10 cellular contexts compared by ENCODE assay signal in the genomic region with DNA sequence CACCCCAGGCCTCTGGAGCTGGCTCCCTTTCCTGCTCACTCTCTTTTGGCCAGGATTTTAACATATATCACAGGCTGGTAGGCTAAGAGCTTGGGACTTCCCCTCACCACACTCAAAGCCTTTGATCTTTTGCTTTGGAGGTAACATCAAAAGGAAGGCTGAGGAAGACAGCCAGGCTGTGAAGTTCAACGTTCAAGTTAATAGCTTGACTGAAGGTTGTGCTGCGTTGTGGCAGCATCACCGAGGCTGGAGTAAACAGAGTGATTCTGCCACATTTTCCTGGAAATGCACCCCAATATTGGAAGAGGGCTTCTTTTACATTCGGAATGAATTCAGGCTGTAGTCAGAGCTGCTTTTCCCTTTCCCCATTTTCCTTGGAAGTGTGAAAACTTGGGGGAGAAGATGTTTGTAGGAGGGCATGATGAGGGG. TPM values are rescaled to one million over a fixed set of nuclear protein-coding genes. Genes with fewer than 3 reads are reported as not detected.
DNase-seq lines count a peak whose midpoint lies in the region; ATAC-seq and TF ChIP-seq lines count a peak whose summit lies in the region.
"Had no signal": no experiment of that assay in that cellular context is flagged by ENCODE, and none has a peak within 500 bp of the region (broad histone marks: within the 10 kb centered on the region; RNA-seq: fewer than 3 reads in every experiment).

No MANE protein-coding gene starts in this region.

- no peak overlapping the region for H3K27ac Mint-ChIP-seq in neural progenitor cell

- DNase-seq in activated effector memory CD4-positive, alpha-beta T cell treated with Interleukin-2 at 50 U/mL for 16 hours = peak; percentile 5
- DNase-seq in mesendoderm (peak; percentile 56), NCI-H1930 (lab: John Stamatoyannopoulos, UW) (no peak), neural progenitor cell (ENCODE audit: low spot score) (no peak)
- DNase-seq: NCI-H2029, RPMI8226 had no signal

- TF ChIP-seq CTCF in Loucy (conservative IDR thresholded peaks at IDR 0.05; ENCODE audit: low read length) (no peak), neural progenitor cell (IDR thresholded peaks at IDR 0.05) (no peak)

- peaks cover 0 to 36% (median 0%) of the 10 kb centered on the region in 11 experiments; a peak in 4 of 22 replicates for H3K27me3 ChIP-seq in BLaER1 treated with 17β-estradiol and CSF1 and Interleukin-3, amounts not matched to agents 10 nM and 100 nM
- H3K27me3 ChIP-seq in Loucy (ENCODE audit: insufficient read depth, low read length, poor library complexity, severe bottlenecking) (no peaks in the 10 kb centered on the region), mesendoderm (ENCODE audit: insufficient read depth, low read length, poor library complexity) (no peaks in the 10 kb centered on the region), neural progenitor cell (no peaks in the 10 kb centered on the region)

- no peak overlapping the region for H2AFZ ChIP-seq in Loucy (ENCODE audit: low read length)
- H2AFZ ChIP-seq in neural progenitor cell (replicated peaks) = no peak overlapping the region

- H3F3A ChIP-seq in Loucy (ENCODE audit: low read depth) (no peaks in the 10 kb centered on the region), neural progenitor cell (ENCODE audit: low read depth) (peaks cover 19% of the 10 kb centered on the region)

- H3K23ac ChIP-seq in mesendoderm (ENCODE audit: low read length) = no peak overlapping the region

- ATAC-seq in GM18520 (IDR thresholded peaks at IDR 0.05; ENCODE audit: unreplicated experiment) (no peak), GM21367 (IDR thresholded peaks at IDR 0.05; ENCODE audit: unreplicated experiment) (no peak)

- H3K36me3 ChIP-seq in BLaER1 treated with 17β-estradiol and CSF1 and Interleukin-3, amounts not matched to agents 10 nM and 100 nM = peaks cover 28 to 68% (median 51%) of the 10 kb centered on the region in 11 experiments; a peak in 21 of 22 replicates
- no peaks in the 10 kb centered on the region for H3K36me3 ChIP-seq in Loucy (ENCODE audit: insufficient read depth, low read length)
- H3K36me3 ChIP-seq in mesendoderm (ENCODE audit: control insufficient read depth, insufficient read depth, low read length) = no peaks in the 10 kb centered on the region
- no peaks in the 10 kb centered on the region for H3K36me3 ChIP-seq in neural progenitor cell

- H2BK5ac ChIP-seq in mesendoderm (ENCODE audit: low read length) = no peak overlapping the region

- peak overlapping the region in 1 of 10 experiments; percentile 17; a peak in 2 of 20 replicates for H3K4me3 ChIP-seq in BLaER1 treated with 17β-estradiol and CSF1 and Interleukin-3, amounts not matched to agents 10 nM and 100 nM
- peak overlapping the region; percentile 49 for H3K4me3 ChIP-seq in Loucy (ENCODE audit: low read length, poor library complexity, severe bottlenecking)
- no peak overlapping the region for H3K4me3 ChIP-seq in mesendoderm (ENCODE audit: low read length)
- H3K4me3 ChIP-seq in neural progenitor cell = no peak overlapping the region

- 0 out of 22 replicates have a peak overlapping the region, but pooled peaks of 1 of the 11 experiments have one; percentile 42 for H3K27ac ChIP-seq in BLaER1 treated with 17β-estradiol and CSF1 and Interleukin-3, amounts not matched to agents 10 nM and 100 nM
- no peak overlapping the region for H3K27ac ChIP-seq in mesendoderm (ENCODE audit: low read depth, low read length)
- H3K27ac ChIP-seq in neural progenitor cell = no peak overlapping the region

- no peak overlapping the region for H3K56ac ChIP-seq in mesendoderm (ENCODE audit: low read length)

- no peak overlapping the region for H2BK120ac ChIP-seq in mesendoderm (ENCODE audit: low read depth, low read length)

- peaks cover 50% of the 10 kb centered on the region for H3K36me3 Mint-ChIP-seq in neural progenitor cell

- peak overlapping the region in 3 of 11 experiments; percentile 36 to 44 (median 39); a peak in 3 of 22 replicates for H3K9ac ChIP-seq in BLaER1 treated with 17β-estradiol and CSF1 and Interleukin-3, amounts not matched to agents 10 nM and 100 nM
- H3K9ac ChIP-seq in Loucy (ENCODE audit: low read depth, low read length, poor library complexity, severe bottlenecking) (no peak overlapping the region), mesendoderm (ENCODE audit: low read length) (no peak overlapping the region), neural progenitor cell (no peak overlapping the region)

- peaks cover 33 to 67% (median 58%) of the 10 kb centered on the region in 10 experiments for H3K4me1 ChIP-seq in BLaER1 treated with 17β-estradiol and CSF1 and Interleukin-3, amounts not matched to agents 10 nM and 100 nM
- H3K4me1 ChIP-seq in Loucy (ENCODE audit: insufficient read depth, low read length, poor library complexity, severe bottlenecking) = peaks cover 21% of the 10 kb centered on the region
- peaks cover 14% of the 10 kb centered on the region for H3K4me1 ChIP-seq in mesendoderm (ENCODE audit: control insufficient read depth, low read depth, low read length)
- peaks cover 19% of the 10 kb centered on the region for H3K4me1 ChIP-seq in neural progenitor cell

- WGBS in mesendoderm (ENCODE audit: extremely low coverage, insufficient coverage, low lambda C conversion rate) = no CpG with 5 or more reads among the region's 4 CpGs

- no peak overlapping the region for H3K4me3 Mint-ChIP-seq in neural progenitor cell

- no peak overlapping the region for H2AK5ac ChIP-seq in mesendoderm (ENCODE audit: low read length)

- peaks cover 10% of the 10 kb centered on the region for H3K9me3 Mint-ChIP-seq in neural progenitor cell

- no peak overlapping the region for H3K4ac ChIP-seq in mesendoderm (ENCODE audit: low read depth, low read length)

- no peak overlapping the region for H3K18ac ChIP-seq in mesendoderm (ENCODE audit: low read length)

- peaks cover 0 to 27% (median 11%) of the 10 kb centered on the region in 11 experiments; a peak in 12 of 22 replicates for H3K9me3 ChIP-seq in BLaER1 treated with 17β-estradiol and CSF1 and Interleukin-3, amounts not matched to agents 10 nM and 100 nM (replicated peaks in 1 of 11)
- H3K9me3 ChIP-seq in Loucy (ENCODE audit: insufficient read depth, low read depth, low read length) = no peaks in the 10 kb centered on the region
- H3K9me3 ChIP-seq in neural progenitor cell (ENCODE audit: low read depth) = no peaks in the 10 kb centered on the region

- no peaks in the 10 kb centered on the region for H3K9me2 ChIP-seq in Loucy (replicated peaks; ENCODE audit: low read depth, low read length)

- H3K4me2 ChIP-seq in BLaER1 treated with 17β-estradiol and CSF1 and Interleukin-3, amounts not matched to agents 10 nM and 100 nM = peak overlapping the region; percentile 56 to 82 (median 76)
- H3K4me2 ChIP-seq in Loucy (ENCODE audit: low read depth, low read length, poor library complexity, severe bottlenecking) (peak overlapping the region; percentile 70), mesendoderm (ENCODE audit: low read length) (no peak overlapping the region), neural progenitor cell (no peak overlapping the region)

- H3K27me3 Mint-ChIP-seq in neural progenitor cell (ENCODE audit: insufficient read depth, low read depth) = peaks cover 4% of the 10 kb centered on the region

- no peak overlapping the region for H2BK15ac ChIP-seq in mesendoderm (replicated peaks; ENCODE audit: low read depth)

- H3K4me1 Mint-ChIP-seq in neural progenitor cell = peaks cover 40% of the 10 kb centered on the region

- no peak overlapping the region for H4K5ac ChIP-seq in mesendoderm (ENCODE audit: low read length)

- peaks cover 29% of the 10 kb centered on the region for H3K79me1 ChIP-seq in mesendoderm (ENCODE audit: low read length)

- H3K79me2 ChIP-seq in Loucy (ENCODE audit: insufficient read depth, low read length) (peaks cover 11% of the 10 kb centered on the region; the same call in 1 of the 2 replicates), mesendoderm (ENCODE audit: control insufficient read depth, insufficient read depth, low read length) (peaks cover 53% of the 10 kb centered on the region), neural progenitor cell (ENCODE audit: low read depth) (peaks cover 100% of the 10 kb centered on the region)

- peaks cover 84 to 100% (median 99%) of the 10 kb centered on the region in 11 experiments for H4K20me1 ChIP-seq in BLaER1 treated with 17β-estradiol and CSF1 and Interleukin-3, amounts not matched to agents 10 nM and 100 nM
- H4K20me1 ChIP-seq in Loucy (ENCODE audit: insufficient read depth, low read length, poor library complexity, severe bottlenecking) = peaks cover 13% of the 10 kb centered on the region
- H4K20me1 ChIP-seq in neural progenitor cell (ENCODE audit: low read depth) = peaks cover 88% of the 10 kb centered on the region

- H4K8ac ChIP-seq in mesendoderm (ENCODE audit: low read depth, low read length) = no peak overlapping the region

RNA-seq across cellular contexts. Expression of a gene that starts 57.3 kb away (rescaled TPM):
- 43.5 TPM for polyA plus RNA-seq in mesendoderm (2013, experiment 1 of 2)
- 47.0 TPM for polyA plus RNA-seq in mesendoderm (2013, experiment 2 of 2)
- 11.0 and 12.3 TPM in 2 replicates for total RNA-seq in neural progenitor cell (ENCODE audit: low replicate concordance)

Comparison
In these comparisons a context has a peak if more than half of its experiments do, and no peak if none do; other contexts are left out.
1. H3K4me2 ChIP-seq: peak in BLaER1 treated with 17β-estradiol and CSF1 and Interleukin-3, amounts not matched to agents 10 nM and 100 nM (11 of 11) and Loucy (single experiment); none in mesendoderm (single experiment) and neural progenitor cell (single experiment).
2. DNase-seq: peak in activated effector memory CD4-positive, alpha-beta T cell treated with Interleukin-2 at 50 U/mL for 16 hours (single experiment) and mesendoderm (single experiment); none in NCI-H1930 (0 of 2) and neural progenitor cell (single experiment).